20 cellular contexts compared by ENCODE assay signal in genomic region chr2:229917793-229918192, GRCh38. TPM values are rescaled to one million over a fixed set of nuclear protein-coding genes. Genes with fewer than 3 reads are reported as not detected.
DNase-seq lines count a peak whose midpoint lies in the region; ATAC-seq and TF ChIP-seq lines count a peak whose summit lies in the region.
"Had no signal": no experiment of that assay in that cellular context is flagged by ENCODE, and none has a peak within 500 bp of the region (broad histone marks: within the 10 kb centered on the region; RNA-seq: fewer than 3 reads in every experiment).

No MANE protein-coding gene starts in this region.

- no peaks in the 10 kb centered on the region for H3K9me3 Mint-ChIP-seq in activated T-cell treated with anti-CD3 and anti-CD28 coated beads, Interleukin-2, amount 50 U/mL, for 24 hours
- no peaks in the 10 kb centered on the region for H3K9me3 Mint-ChIP-seq in activated T-cell treated with anti-CD3 and anti-CD28 coated beads, Interleukin-2, amount 50 U/mL, for 4 hours
- H3K9me3 Mint-ChIP-seq in T-cell (no peaks in the 10 kb centered on the region), endodermal cell (no peaks in the 10 kb centered on the region)
- peaks cover 2 to 4% of the 10 kb centered on the region in 2 donors for H3K9me3 Mint-ChIP-seq in stimulated activated naive B cell treated with anti-CD40 and anti-IgM and Interleukin-4, amounts not matched to agents 10 μg/mL and 1 μg/mL and 100 μg/mL, for 72 hours

- TF ChIP-seq CTCF in endodermal cell (conservative IDR thresholded peaks at IDR 0.05): no peak

- no peak overlapping the region for H3K27ac ChIP-seq in endodermal cell (ENCODE audit: low read depth, low read length)
- H3K27ac ChIP-seq: BLaER1, SJCRH30, transverse colon had no signal

- no peak for ATAC-seq in activated T-cell treated with anti-CD3 and anti-CD28 coated beads, Interleukin-2, amount 50 U/mL, for 4 hours
- ATAC-seq in T-cell (replicated peaks in 1 of 4) (no peak), GM21381 (IDR thresholded peaks at IDR 0.05; ENCODE audit: unreplicated experiment) (no peak)
- no peak for ATAC-seq in stimulated activated naive B cell treated with anti-CD40 and anti-IgM and Interleukin-4, amounts not matched to agents 10 μg/mL and 1 μg/mL and 100 μg/mL, for 72 hours (replicated peaks)
- ATAC-seq: right cardiac atrium had no signal

- H3K36me3 ChIP-seq in endodermal cell (ENCODE audit: control insufficient read depth, insufficient read depth, low read length): peaks cover 38% of the 10 kb centered on the region
- H3K36me3 ChIP-seq: transverse colon had no signal

- H3K4me3 ChIP-seq in endodermal cell (ENCODE audit: low read length): peak overlapping the region; percentile 30
- H3K4me3 ChIP-seq: BLaER1, HAP-1, SJCRH30, transverse colon had no signal

- DNase-seq in activated T-cell treated with anti-CD3 and anti-CD28 coated beads, Interleukin-2, amount 50 U/mL, for 24 hours: no peak
- no peak for DNase-seq in activated T-cell treated with anti-CD3 and anti-CD28 coated beads, Interleukin-2, amount 50 U/mL, for 4 hours
- DNase-seq in T-cell (no peak), endodermal cell (no peak), amygdala (lab: John Stamatoyannopoulos, UW) (no peak), NCI-H510A treated with DMSO at 0.1 percent for 48 hours (lab: John Stamatoyannopoulos, UW) (no peak)
- DNase-seq in stimulated activated naive B cell treated with anti-CD40 and anti-IgM and Interleukin-4, amounts not matched to agents 10 μg/mL and 1 μg/mL and 100 μg/mL, for 72 hours: no peak
- DNase-seq: activated CD4-positive, alpha-beta T cell treated with anti-CD3 and anti-CD28 coated beads, Interleukin-2, amount 50 U/mL, for 1 hour; activated naive CD4-positive, alpha-beta T cell treated with anti-CD3 and anti-CD28 coated beads for 36 hours; activated T-cell treated with anti-CD3 and anti-CD28 coated beads, Interleukin-2, amount 50 U/mL, for 48 hours; EL; NCI-H146; NCI-H2171; NCI-H524 treated with DMSO at 0.1 percent for 48 hours; right cardiac atrium; SJCRH30; transverse colon had no signal

- WGBS in endodermal cell (ENCODE audit: insufficient coverage in 1 of 2, insufficient read length in 1 of 2), 2 experiments: 83 to 97% methylated on average over 4 to 5 of the region's 5 CpGs

- no peaks in the 10 kb centered on the region for H3K27me3 ChIP-seq in endodermal cell (ENCODE audit: control insufficient read depth, insufficient read depth, low read length, poor library complexity, severe bottlenecking)
- H3K27me3 ChIP-seq: BLaER1, SJCRH30, transverse colon had no signal

- no peaks in the 10 kb centered on the region for H3K9me3 ChIP-seq in endodermal cell (ENCODE audit: control insufficient read depth, low read length)
- H3K9me3 ChIP-seq: BLaER1, HAP-1, SJCRH30, transverse colon had no signal

- H3K9ac ChIP-seq in endodermal cell (ENCODE audit: extremely low read depth, low read length, poor library complexity, severe bottlenecking): no peak overlapping the region
- H3K9ac ChIP-seq: BLaER1 had no signal

- H3K4me1 Mint-ChIP-seq in activated T-cell treated with anti-CD3 and anti-CD28 coated beads, Interleukin-2, amount 50 U/mL, for 24 hours (ENCODE audit: low read depth): peaks cover 63% of the 10 kb centered on the region
- peaks cover 50% of the 10 kb centered on the region for H3K4me1 Mint-ChIP-seq in activated T-cell treated with anti-CD3 and anti-CD28 coated beads, Interleukin-2, amount 50 U/mL, for 4 hours (ENCODE audit: low read depth)
- H3K4me1 Mint-ChIP-seq in T-cell (peaks cover 70 to 80% (median 75%) of the 10 kb centered on the region in 3 donors), endodermal cell (peaks cover 17% of the 10 kb centered on the region)
- peaks cover 31 to 46% of the 10 kb centered on the region in 2 donors for H3K4me1 Mint-ChIP-seq in stimulated activated naive B cell treated with anti-CD40 and anti-IgM and Interleukin-4, amounts not matched to agents 10 μg/mL and 1 μg/mL and 100 μg/mL, for 72 hours

- H3K36me3 Mint-ChIP-seq in activated T-cell treated with anti-CD3 and anti-CD28 coated beads, Interleukin-2, amount 50 U/mL, for 24 hours (ENCODE audit: low read depth): peaks cover 77% of the 10 kb centered on the region
- peaks cover 11% of the 10 kb centered on the region for H3K36me3 Mint-ChIP-seq in activated T-cell treated with anti-CD3 and anti-CD28 coated beads, Interleukin-2, amount 50 U/mL, for 4 hours (ENCODE audit: insufficient read depth)
- H3K36me3 Mint-ChIP-seq in T-cell: peaks cover 19% of the 10 kb centered on the region
- H3K36me3 Mint-ChIP-seq in endodermal cell (ENCODE audit: low read depth): peaks cover 24% of the 10 kb centered on the region
- H3K36me3 Mint-ChIP-seq in stimulated activated naive B cell treated with anti-CD40 and anti-IgM and Interleukin-4, amounts not matched to agents 10 μg/mL and 1 μg/mL and 100 μg/mL, for 72 hours: peaks cover 10 to 27% of the 10 kb centered on the region in 2 donors

- CTCF ChIA-PET in T-cell (lab: Charles Lee): no interaction called here

- POLR2A ChIA-PET in T-cell (lab: Charles Lee): no interaction called here

- peak overlapping the region; percentile 65 for H3K27ac Mint-ChIP-seq in activated T-cell treated with anti-CD3 and anti-CD28 coated beads, Interleukin-2, amount 50 U/mL, for 24 hours
- peak overlapping the region; percentile 33 to 77 for H3K27ac Mint-ChIP-seq in T-cell
- H3K27ac Mint-ChIP-seq in endodermal cell: no peak overlapping the region
- peak overlapping the region; percentile 56 for H3K27ac Mint-ChIP-seq in stimulated activated naive B cell treated with anti-CD40 and anti-IgM and Interleukin-4, amounts not matched to agents 10 μg/mL and 1 μg/mL and 100 μg/mL, for 72 hours
- H3K27ac Mint-ChIP-seq: activated naive CD4-positive, alpha-beta T cell treated with anti-CD3 and anti-CD28 coated beads for 36 hours had no signal

- no peaks in the 10 kb centered on the region for H3K4me1 ChIP-seq in endodermal cell (ENCODE audit: control insufficient read depth, insufficient read depth, low read length)
- H3K4me1 ChIP-seq: SJCRH30 had no signal

- no peaks in the 10 kb centered on the region for H3K27me3 Mint-ChIP-seq in activated T-cell treated with anti-CD3 and anti-CD28 coated beads, Interleukin-2, amount 50 U/mL, for 24 hours
- H3K27me3 Mint-ChIP-seq in activated T-cell treated with anti-CD3 and anti-CD28 coated beads, Interleukin-2, amount 50 U/mL, for 4 hours (ENCODE audit: low read depth): no peaks in the 10 kb centered on the region
- H3K27me3 Mint-ChIP-seq in T-cell (no peaks in the 10 kb centered on the region), endodermal cell (ENCODE audit: insufficient read depth) (no peaks in the 10 kb centered on the region)
- no peaks in the 10 kb centered on the region for H3K27me3 Mint-ChIP-seq in stimulated activated naive B cell treated with anti-CD40 and anti-IgM and Interleukin-4, amounts not matched to agents 10 μg/mL and 1 μg/mL and 100 μg/mL, for 72 hours

- H3K4me3 Mint-ChIP-seq in activated T-cell treated with anti-CD3 and anti-CD28 coated beads, Interleukin-2, amount 50 U/mL, for 24 hours: no peak overlapping the region
- H3K4me3 Mint-ChIP-seq in activated T-cell treated with anti-CD3 and anti-CD28 coated beads, Interleukin-2, amount 50 U/mL, for 4 hours: no peak overlapping the region
- H3K4me3 Mint-ChIP-seq in T-cell: peak overlapping the region in 2 of 3 donors; percentile 0 to 35
- H3K4me3 Mint-ChIP-seq in endodermal cell: no peak overlapping the region
- H3K4me3 Mint-ChIP-seq in stimulated activated naive B cell treated with anti-CD40 and anti-IgM and Interleukin-4, amounts not matched to agents 10 μg/mL and 1 μg/mL and 100 μg/mL, for 72 hours: no peak overlapping the region
- H3K4me3 Mint-ChIP-seq: activated naive CD4-positive, alpha-beta T cell treated with anti-CD3 and anti-CD28 coated beads for 36 hours had no signal

RNA-seq across cellular contexts. Expression of gene TRIP12, which starts 4.0 kb away (rescaled TPM):
- total RNA-seq in activated T-cell treated with anti-CD3 and anti-CD28 coated beads, Interleukin-2, amount 50 U/mL, for 4 hours: 100 to 1,000 TPM; 211 to 227 (median 221) TPM
- 100 to 1,000 TPM; 185 to 219 (median 192) TPM for total RNA-seq in T-cell
- total RNA-seq in endodermal cell: 100 to 1,000 TPM; 177 to 229 TPM
- polyA plus RNA-seq in endodermal cell (2013, experiment 1 of 2): 98.1 TPM
- 101 TPM for polyA plus RNA-seq in endodermal cell (2013, experiment 2 of 2)

RNA-seq across cellular contexts. Expression of gene FBXO36, which starts 4.5 kb away (rescaled TPM):
- total RNA-seq in activated T-cell treated with anti-CD3 and anti-CD28 coated beads, Interleukin-2, amount 50 U/mL, for 4 hours: under 1 TPM; 0.76 to 0.84 (median 0.81) TPM
- total RNA-seq in T-cell: 1 to 10 TPM in 3 of 5 donors, under 1 TPM in 2; 0.62 to 1.6 (median 1.1) TPM
- 10 to 100 TPM in 1 of 2 donors, 1 to 10 TPM in 1; 6.7 to 13.3 TPM for total RNA-seq in endodermal cell
- 7.5 TPM for polyA plus RNA-seq in endodermal cell (2013, experiment 1 of 2)
- 7.9 TPM for polyA plus RNA-seq in endodermal cell (2013, experiment 2 of 2)

Comparison
In these comparisons a context has a peak if more than half of its experiments do, and no peak if none do; other contexts are left out.
1. H3K4me3 Mint-ChIP-seq: peak in T-cell (2 of 3); none in activated T-cell treated with anti-CD3 and anti-CD28 coated beads, Interleukin-2, amount 50 U/mL, for 24 hours (single experiment), activated T-cell treated with anti-CD3 and anti-CD28 coated beads, Interleukin-2, amount 50 U/mL, for 4 hours (single experiment), endodermal cell (single experiment) and stimulated activated naive B cell treated with anti-CD40 and anti-IgM and Interleukin-4, amounts not matched to agents 10 μg/mL and 1 μg/mL and 100 μg/mL, for 72 hours (0 of 2).